In the genomic region with DNA sequence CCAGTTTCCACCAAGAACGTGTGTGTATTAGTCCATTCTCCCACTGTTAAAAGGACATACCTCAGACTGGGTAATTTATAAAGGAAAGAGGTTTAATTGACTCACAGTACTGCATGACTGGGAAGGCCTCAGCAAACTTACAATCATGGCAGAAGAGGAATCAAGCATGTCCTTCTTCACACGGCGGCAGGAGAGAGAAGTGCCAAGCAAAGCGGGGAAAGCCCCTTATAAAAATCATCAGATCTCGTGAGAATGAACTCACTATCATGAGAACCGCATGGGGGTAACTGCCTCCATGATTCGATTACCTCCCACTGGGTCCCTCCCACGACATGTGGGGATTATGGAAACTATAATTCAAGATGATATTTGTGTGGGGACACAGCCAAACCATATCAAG, we compare ENCODE assay signal across 38 cellular contexts. TPM values are rescaled to one million over a fixed set of nuclear protein-coding genes. Genes with fewer than 3 reads are reported as not detected.
"Had no signal": no experiment of that assay in that cellular context is flagged by ENCODE, and none has a peak within 500 bp of the region (broad histone marks: within the 10 kb centered on the region; RNA-seq: fewer than 3 reads in every experiment).

No MANE protein-coding gene starts in this region.

- H3K27ac ChIP-seq: ascending aorta, body of pancreas, brain microvascular endothelial cell, breast epithelium, WERI-Rb-1 had no signal

- H3K9me3 ChIP-seq: ascending aorta, body of pancreas, breast epithelium had no signal

- H3K4me1 ChIP-seq: ascending aorta, breast epithelium had no signal

- ATAC-seq: activated CD4-positive, alpha-beta T cell treated with anti-CD3 and anti-CD28 coated beads for 36 hours; activated CD4-positive, CD25-positive, alpha-beta regulatory T cell treated with anti-CD3 and anti-CD28 coated beads, Interleukin-2, amount 50 U/mL, for 24 hours; activated CD8-positive, alpha-beta memory T cell treated with anti-CD3 and anti-CD28 coated beads, Interleukin-2, amount 10 ng/mL, durations not matched to agents 7 days and 5 days; activated CD8-positive, alpha-beta T cell treated with anti-CD3 and anti-CD28 coated beads, Interleukin-2, amount 10 ng/mL, durations not matched to agents 7 days and 5 days; activated naive CD8-positive, alpha-beta T cell treated with anti-CD3 and anti-CD28 coated beads, Interleukin-2, amount 50 U/mL, for 24 hours; body of pancreas; WTC11 had no signal

- H3K9me3 Mint-ChIP-seq: activated naive CD4-positive, alpha-beta T cell treated with anti-CD3 and anti-CD28 coated beads, Interleukin-2, amount 50 U/mL, for 24 hours had no signal

- H3K4me3 Mint-ChIP-seq: activated CD4-positive, alpha-beta memory T cell treated with anti-CD3 and anti-CD28 coated beads, Interleukin-2, amount 10 ng/mL, durations not matched to agents 7 days and 5 days; activated CD4-positive, alpha-beta T cell treated with anti-CD3 and anti-CD28 coated beads for 36 hours; activated CD4-positive, alpha-beta T cell treated with anti-CD3 and anti-CD28 coated beads, Interleukin-2, amount 10 ng/mL, durations not matched to agents 24 days and 14 days; activated CD8-positive, alpha-beta memory T cell treated with anti-CD3 and anti-CD28 coated beads, Interleukin-2, amount 10 ng/mL, durations not matched to agents 7 days and 5 days; activated CD8-positive, alpha-beta T cell treated with anti-CD3 and anti-CD28 coated beads, Interleukin-2, amount 10 ng/mL, durations not matched to agents 7 days and 5 days; activated naive CD4-positive, alpha-beta T cell treated with anti-CD3 and anti-CD28 coated beads, Interleukin-2, amount 10 ng/mL, durations not matched to agents 7 days and 5 days; activated naive CD4-positive, alpha-beta T cell treated with anti-CD3 and anti-CD28 coated beads, Interleukin-2, amount 50 U/mL, for 24 hours; activated naive CD8-positive, alpha-beta T cell; activated naive CD8-positive, alpha-beta T cell treated with anti-CD3 and anti-CD28 coated beads, Interleukin-2, amount 10 ng/mL, durations not matched to agents 7 days and 5 days; activated naive CD8-positive, alpha-beta T cell treated with anti-CD3 and anti-CD28 coated beads, Interleukin-2, amount 50 U/mL, for 24 hours; activated T-cell treated with anti-CD3 and anti-CD28 coated beads, Interleukin-2, amount 50 U/mL, for 24 hours; T-helper 1 cell treated with Interleukin-12 subunit alpha and Interleukin-12 subunit beta and Interleukin-4 antibody, amounts not matched to agents 30 μg/mL and 1 μg/mL, for 36 hours; T-helper 2 cell treated with Interferon-gamma antibody and Interleukin-4, amounts not matched to agents 5 μg/mL and 100 μg/mL, for 36 hours; WTC11 had no signal

- H3K36me3 Mint-ChIP-seq: activated naive CD4-positive, alpha-beta T cell treated with anti-CD3 and anti-CD28 coated beads, Interleukin-2, amount 10 ng/mL, durations not matched to agents 7 days and 5 days; activated naive CD8-positive, alpha-beta T cell; WTC11 had no signal

- H3K27me3 ChIP-seq: ascending aorta, body of pancreas, brain microvascular endothelial cell, breast epithelium had no signal

- H3K36me3 ChIP-seq: ascending aorta, brain microvascular endothelial cell, breast epithelium, WERI-Rb-1 had no signal

- FAIRE-seq: TTC549 had no signal

- H3K4me3 ChIP-seq: ascending aorta, body of pancreas, breast epithelium had no signal

- DNase-seq: activated CD4-positive, alpha-beta memory T cell treated with anti-CD3 and anti-CD28 coated beads, Interleukin-2, amount 10 ng/mL, durations not matched to agents 7 days and 5 days; activated CD4-positive, alpha-beta T cell treated with anti-CD3 and anti-CD28 coated beads for 1 hour; activated CD4-positive, alpha-beta T cell treated with anti-CD3 and anti-CD28 coated beads for 36 hours; activated CD4-positive, alpha-beta T cell treated with anti-CD3 and anti-CD28 coated beads, Interleukin-2, amount 10 ng/mL, durations not matched to agents 24 days and 14 days; activated CD4-positive, alpha-beta T cell treated with anti-CD3 and anti-CD28 coated beads, Interleukin-2, amount 50 U/mL, for 48 hours; activated CD4-positive, CD25-positive, alpha-beta regulatory T cell; activated CD8-positive, alpha-beta memory T cell treated with anti-CD3 and anti-CD28 coated beads for 24 hours; activated CD8-positive, alpha-beta memory T cell treated with anti-CD3 and anti-CD28 coated beads, Interleukin-2, amount 10 ng/mL, durations not matched to agents 7 days and 5 days; activated CD8-positive, alpha-beta memory T cell treated with anti-CD3 and anti-CD28 coated beads, Interleukin-2, amount 50 U/mL, for 48 hours; activated CD8-positive, alpha-beta T cell treated with anti-CD3 and anti-CD28 coated beads, Interleukin-2, amount 10 ng/mL, durations not matched to agents 7 days and 5 days; activated effector memory CD4-positive, alpha-beta T cell treated with Interleukin-2 at 50 U/mL for 16 hours; activated gamma-delta T cell; activated naive CD4-positive, alpha-beta T cell treated with anti-CD3 and anti-CD28 coated beads, Interleukin-2, amount 10 ng/mL, durations not matched to agents 7 days and 5 days; activated naive CD4-positive, alpha-beta T cell treated with Interleukin-2 at 50 U/mL for 16 hours; activated naive CD8-positive, alpha-beta T cell treated with anti-CD3 and anti-CD28 coated beads, Interleukin-2, amount 10 ng/mL, durations not matched to agents 7 days and 5 days; activated naive CD8-positive, alpha-beta T cell treated with anti-CD3 and anti-CD28 coated beads, Interleukin-2, amount 50 U/mL, for 24 hours; activated T-cell treated with anti-CD3 and anti-CD28 coated beads, Interleukin-2, amount 50 U/mL, for 24 hours; activated T-cell treated with anti-CD3 and anti-CD28 coated beads, Interleukin-2, amount 50 U/mL, for 48 hours; amygdala; anterior cingulate cortex; body of pancreas; brain microvascular endothelial cell; central memory CD4-positive, alpha-beta T cell; T-helper 1 cell; T-helper 2 cell; T-helper 9 cell; WERI-Rb-1 had no signal

- H3K27ac Mint-ChIP-seq: activated CD4-positive, alpha-beta memory T cell treated with anti-CD3 and anti-CD28 coated beads, Interleukin-2, amount 10 ng/mL, durations not matched to agents 7 days and 5 days; activated CD4-positive, alpha-beta T cell treated with anti-CD3 and anti-CD28 coated beads for 36 hours; activated CD4-positive, alpha-beta T cell treated with anti-CD3 and anti-CD28 coated beads, Interleukin-2, amount 10 ng/mL, durations not matched to agents 24 days and 14 days; activated CD8-positive, alpha-beta memory T cell treated with anti-CD3 and anti-CD28 coated beads, Interleukin-2, amount 10 ng/mL, durations not matched to agents 7 days and 5 days; activated CD8-positive, alpha-beta T cell treated with anti-CD3 and anti-CD28 coated beads, Interleukin-2, amount 10 ng/mL, durations not matched to agents 7 days and 5 days; activated naive CD4-positive, alpha-beta T cell treated with anti-CD3 and anti-CD28 coated beads, Interleukin-2, amount 10 ng/mL, durations not matched to agents 7 days and 5 days; activated naive CD4-positive, alpha-beta T cell treated with anti-CD3 and anti-CD28 coated beads, Interleukin-2, amount 50 U/mL, for 24 hours; activated naive CD8-positive, alpha-beta T cell; activated naive CD8-positive, alpha-beta T cell treated with anti-CD3 and anti-CD28 coated beads, Interleukin-2, amount 10 ng/mL, durations not matched to agents 7 days and 5 days; activated naive CD8-positive, alpha-beta T cell treated with anti-CD3 and anti-CD28 coated beads, Interleukin-2, amount 50 U/mL, for 24 hours; activated T-cell treated with anti-CD3 and anti-CD28 coated beads, Interleukin-2, amount 50 U/mL, for 24 hours; activated T-helper 2 cell treated with anti-CD3 and anti-CD28 coated beads, Interferon-gamma antibody, Interleukin-2, Interleukin-4, amounts not matched to agents 10 μg/mL and 5 μg/mL and 100 μg/mL, durations not matched to agents 14 hours and 24 hours and 36 hours; T-helper 1 cell treated with Interleukin-12 subunit alpha and Interleukin-12 subunit beta and Interleukin-4 antibody, amounts not matched to agents 30 μg/mL and 1 μg/mL, for 36 hours; T-helper 2 cell treated with Interferon-gamma antibody and Interleukin-4, amounts not matched to agents 5 μg/mL and 100 μg/mL, for 36 hours; WTC11 had no signal

- H3K27me3 Mint-ChIP-seq: activated CD4-positive, alpha-beta memory T cell treated with anti-CD3 and anti-CD28 coated beads, Interleukin-2, amount 10 ng/mL, durations not matched to agents 7 days and 5 days; activated CD4-positive, alpha-beta T cell treated with anti-CD3 and anti-CD28 coated beads for 36 hours; activated CD4-positive, alpha-beta T cell treated with anti-CD3 and anti-CD28 coated beads, Interleukin-2, amount 10 ng/mL, durations not matched to agents 24 days and 14 days; activated CD8-positive, alpha-beta memory T cell treated with anti-CD3 and anti-CD28 coated beads, Interleukin-2, amount 10 ng/mL, durations not matched to agents 7 days and 5 days; activated naive CD4-positive, alpha-beta T cell treated with anti-CD3 and anti-CD28 coated beads, Interleukin-2, amount 10 ng/mL, durations not matched to agents 7 days and 5 days; activated naive CD4-positive, alpha-beta T cell treated with anti-CD3 and anti-CD28 coated beads, Interleukin-2, amount 50 U/mL, for 24 hours; activated naive CD8-positive, alpha-beta T cell; activated naive CD8-positive, alpha-beta T cell treated with anti-CD3 and anti-CD28 coated beads, Interleukin-2, amount 10 ng/mL, durations not matched to agents 7 days and 5 days; activated naive CD8-positive, alpha-beta T cell treated with anti-CD3 and anti-CD28 coated beads, Interleukin-2, amount 50 U/mL, for 24 hours; activated T-cell treated with anti-CD3 and anti-CD28 coated beads, Interleukin-2, amount 50 U/mL, for 24 hours had no signal

RNA-seq across cellular contexts. Expression of a gene that starts 13.1 kb away (rescaled TPM):
- total RNA-seq: activated CD4-positive, alpha-beta T cell treated with anti-CD3 and anti-CD28 coated beads for 36 hours; ascending aorta; cardiac septum had no signal
